ENCODE assay signal across 8 cellular contexts in genomic region chr14:77039285-77040058, GRCh38. TPM values are rescaled to one million over a fixed set of nuclear protein-coding genes. Genes with fewer than 3 reads are reported as not detected.
DNase-seq lines count a peak whose midpoint lies in the region; ATAC-seq and TF ChIP-seq lines count a peak whose summit lies in the region.

No MANE protein-coding gene starts in this region.

- no peaks in the 10 kb centered on the region for H3K36me3 ChIP-seq in BJ (ENCODE audit: control insufficient read depth, insufficient read depth, low read length)
- H3K36me3 ChIP-seq in mucosa of stomach (ENCODE audit: control insufficient read depth, insufficient read depth, low read length) = no peaks in the 10 kb centered on the region

- ATAC-seq in GM19438 (IDR thresholded peaks at IDR 0.05; ENCODE audit: low read depth, unreplicated experiment) = peak; percentile 2
- ATAC-seq in GM19351 (IDR thresholded peaks at IDR 0.05; ENCODE audit: unreplicated experiment) = no peak

- TF ChIP-seq CTCF in BJ (IDR thresholded peaks at IDR 0.05; ENCODE audit: insufficient read depth, low read depth, low read length) = no peak
- no peak for TF ChIP-seq CTCF in chondrocyte (IDR thresholded peaks at IDR 0.05)

- H3K9me3 ChIP-seq in mucosa of stomach (ENCODE audit: control insufficient read depth, low read length) = no peaks in the 10 kb centered on the region

- H3K4me3 Mint-ChIP-seq in chondrocyte (ENCODE audit: unreplicated experiment) = peak overlapping the region; percentile 47

- DNase-seq in BJ (ENCODE audit: low read depth) (no peak), NCI-H748 (lab: John Stamatoyannopoulos, UW; ENCODE audit: unreplicated experiment) (peak; percentile 64), chondrocyte (ENCODE audit: low spot score) (no peak), iPS-NIHi11 (ENCODE audit: low spot score) (no peak), SW 1271 (lab: John Stamatoyannopoulos, UW) (no peak)

- H3K4me1 Mint-ChIP-seq in chondrocyte (ENCODE audit: low read depth) = peaks cover 84% of the 10 kb centered on the region

- H3K27me3 ChIP-seq in BJ (ENCODE audit: control insufficient read depth, insufficient read depth, low read length) (no peaks in the 10 kb centered on the region), mucosa of stomach (ENCODE audit: control insufficient read depth, insufficient read depth, low read length) (no peaks in the 10 kb centered on the region)

- H3K4me1 ChIP-seq in mucosa of stomach (ENCODE audit: control insufficient read depth, insufficient read depth, low read length) = peaks cover 67% of the 10 kb centered on the region

- POLR2A ChIA-PET in BJ (lab: Charles Lee) = interaction anchor here (0.5 to 1.1 kb wide), 3 partner anchors 8 to 418 kb away, joined by 3 read pairs; partner anchors contain the start of genes IRF2BPL and VIPAS39

- no peaks in the 10 kb centered on the region for H3K9me3 Mint-ChIP-seq in chondrocyte (ENCODE audit: low read depth)

- H3K9ac ChIP-seq in mucosa of stomach (ENCODE audit: low read length) = peak overlapping the region; percentile 65

- no peaks in the 10 kb centered on the region for H3K36me3 Mint-ChIP-seq in chondrocyte (ENCODE audit: low read depth)

- CTCF ChIA-PET in BJ (lab: Yijun Ruan, JAX) = interaction anchor here (0.6 to 5.6 kb wide), 8 partner anchors 10 to 1524 kb away, joined by 3 to 30 read pairs (median 4); no protein-coding TSS in a partner anchor

- peak overlapping the region; percentile 100 for H3K27ac Mint-ChIP-seq in chondrocyte (ENCODE audit: unreplicated experiment)

- H3K27me3 Mint-ChIP-seq in chondrocyte (ENCODE audit: low read depth) = no peaks in the 10 kb centered on the region

- peak overlapping the region; percentile 22 for H3K4me3 ChIP-seq in BJ (ENCODE audit: low read depth, low read length)
- no peak overlapping the region for H3K4me3 ChIP-seq in mucosa of stomach (ENCODE audit: low read length)

RNA-seq across cellular contexts. Expression of gene IRF2BPL, which starts 11.0 kb away (rescaled TPM):
- 11.3 and 17.6 TPM in 2 replicates for polyA plus RNA-seq in BJ (2011; rRNA removed)
- 11.8 and 15.8 TPM in 2 replicates for polyA minus RNA-seq in BJ (2011; rRNA and poly(A)+ RNA removed)
- total RNA-seq in chondrocyte = 56.0 to 61.9 TPM (median 56.7 TPM) in 3 replicates

RNA-seq across cellular contexts. Expression of gene CIPC, which starts 58.6 kb away (rescaled TPM):
- polyA plus RNA-seq in BJ (2011; rRNA removed) = 14.2 and 15.5 TPM in 2 replicates
- 13.6 and 15.9 TPM in 2 replicates for polyA minus RNA-seq in BJ (2011; rRNA and poly(A)+ RNA removed)
- total RNA-seq in chondrocyte = 9.7 to 11.0 TPM (median 10.0 TPM) in 3 replicates
